1 cellular context compared by ENCODE assay signal in genomic region chr5:149804478-149805450, GRCh38.
TF ChIP-seq lines count a peak whose summit lies in the region.

No MANE protein-coding gene starts in this region.

TF ChIP-seq in GM12878, 131 proteins besides CTCF, POLR2A, EP300 and RAD21 (continued from another document):
- TF ChIP-seq CEBPZ (IDR thresholded peaks at IDR 0.05; ENCODE audit: low read depth, low read length) (no peak), PAX5 (IDR thresholded peaks at IDR 0.05; ENCODE audit: borderline replicate concordance, low read depth, low read length) (peak; percentile 33; the same call in 1 of the 2 replicates), ZBTB33 (IDR thresholded peaks at IDR 0.05) (peak; percentile 20; the same call in 1 of the 2 replicates), FOXM1 (IDR thresholded peaks at IDR 0.05; ENCODE audit: low read depth, low read length) (0 out of 2 replicates have a peak, but pooled peaks have one; percentile 17), MLLT1 (IDR thresholded peaks at IDR 0.05) (peak; percentile 97), CREB1 (IDR thresholded peaks at IDR 0.05; ENCODE audit: low read depth) (peak; percentile 61; the same call in 1 of the 2 replicates), EZH2 (IDR thresholded peaks at IDR 0.05; ENCODE audit: borderline replicate concordance, control insufficient read depth, low read depth, low read length) (no peak), NFXL1 (IDR thresholded peaks at IDR 0.05; ENCODE audit: borderline replicate concordance) (no peak), ETV6 (conservative IDR thresholded peaks at IDR 0.05 in 1 of 2, IDR thresholded peaks at IDR 0.05 in 1 of 2; ENCODE audit: borderline replicate concordance in 1 of 2, low read depth in 1 of 2) (0 out of 4 replicates have a peak, but pooled peaks of 1 of the 2 experiments have one; percentile 25), TARDBP (IDR thresholded peaks at IDR 0.05; ENCODE audit: borderline replicate concordance) (0 out of 2 replicates have a peak, but pooled peaks have one; percentile 52), MEF2A (IDR thresholded peaks at IDR 0.05; ENCODE audit: insufficient read depth, low read depth, low read length) (peak; percentile 85), KDM1A (IDR thresholded peaks at IDR 0.05; ENCODE audit: borderline replicate concordance) (no peak), HDGF (IDR thresholded peaks at IDR 0.05) (peak; percentile 95), ESRRA (IDR thresholded peaks at IDR 0.05; ENCODE audit: low read length) (0 out of 2 replicates have a peak, but pooled peaks have one; percentile 11), USF1 (IDR thresholded peaks at IDR 0.05; ENCODE audit: borderline replicate concordance, extremely low read length, insufficient read depth, low read depth, low read length) (no peak), POLR2AphosphoS5 (IDR thresholded peaks at IDR 0.05; ENCODE audit: low read length) (peak; percentile 74), WRNIP1 (IDR thresholded peaks at IDR 0.05; ENCODE audit: borderline replicate concordance, low read depth, low read length) (no peak), NFYA (IDR thresholded peaks at IDR 0.05; ENCODE audit: borderline replicate concordance, low read depth, low read length) (no peak)
